1 cellular context compared by ENCODE assay signal in the genomic region with DNA sequence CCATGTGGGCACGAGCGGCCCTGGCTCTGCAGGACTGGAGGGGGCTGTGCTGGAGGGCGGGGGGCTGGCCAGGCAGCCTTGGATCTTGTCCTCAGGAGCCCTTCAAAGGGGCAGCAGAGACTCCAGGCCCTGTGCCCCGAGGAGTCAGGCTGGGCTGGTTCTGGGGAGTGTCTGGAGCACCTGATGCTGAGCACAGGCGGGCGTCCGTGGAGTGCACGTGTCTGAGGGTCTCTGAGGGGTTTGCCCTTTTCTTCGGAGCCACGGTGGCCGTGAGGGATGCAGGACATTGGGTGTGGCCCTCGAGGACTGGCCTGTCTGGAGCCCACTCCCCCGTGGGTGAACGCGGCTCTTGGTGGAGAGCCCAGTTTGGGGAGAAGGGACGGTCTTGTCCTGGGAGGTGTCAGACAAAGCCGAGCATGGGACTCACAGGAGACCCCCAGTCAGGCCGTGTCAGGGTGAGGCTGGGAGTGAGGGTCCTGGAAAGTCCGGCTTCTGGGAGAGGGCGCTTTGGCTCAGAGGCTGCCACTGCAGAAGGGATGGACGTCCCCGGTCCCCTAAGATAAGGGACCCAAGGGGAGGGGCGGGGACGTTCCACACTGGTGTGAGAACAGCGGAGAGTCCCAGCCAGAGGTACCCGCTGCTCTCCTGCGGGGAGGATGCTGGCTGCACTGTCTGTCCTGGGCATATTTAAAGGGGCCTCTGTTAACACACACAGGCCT.
TF ChIP-seq lines count a peak whose summit lies in the region.

No MANE protein-coding gene starts in this region.

TF ChIP-seq in HepG2, 621 proteins besides CTCF, POLR2A, EP300 and RAD21 (continued from another document):
- TF ChIP-seq, protein P1, sequence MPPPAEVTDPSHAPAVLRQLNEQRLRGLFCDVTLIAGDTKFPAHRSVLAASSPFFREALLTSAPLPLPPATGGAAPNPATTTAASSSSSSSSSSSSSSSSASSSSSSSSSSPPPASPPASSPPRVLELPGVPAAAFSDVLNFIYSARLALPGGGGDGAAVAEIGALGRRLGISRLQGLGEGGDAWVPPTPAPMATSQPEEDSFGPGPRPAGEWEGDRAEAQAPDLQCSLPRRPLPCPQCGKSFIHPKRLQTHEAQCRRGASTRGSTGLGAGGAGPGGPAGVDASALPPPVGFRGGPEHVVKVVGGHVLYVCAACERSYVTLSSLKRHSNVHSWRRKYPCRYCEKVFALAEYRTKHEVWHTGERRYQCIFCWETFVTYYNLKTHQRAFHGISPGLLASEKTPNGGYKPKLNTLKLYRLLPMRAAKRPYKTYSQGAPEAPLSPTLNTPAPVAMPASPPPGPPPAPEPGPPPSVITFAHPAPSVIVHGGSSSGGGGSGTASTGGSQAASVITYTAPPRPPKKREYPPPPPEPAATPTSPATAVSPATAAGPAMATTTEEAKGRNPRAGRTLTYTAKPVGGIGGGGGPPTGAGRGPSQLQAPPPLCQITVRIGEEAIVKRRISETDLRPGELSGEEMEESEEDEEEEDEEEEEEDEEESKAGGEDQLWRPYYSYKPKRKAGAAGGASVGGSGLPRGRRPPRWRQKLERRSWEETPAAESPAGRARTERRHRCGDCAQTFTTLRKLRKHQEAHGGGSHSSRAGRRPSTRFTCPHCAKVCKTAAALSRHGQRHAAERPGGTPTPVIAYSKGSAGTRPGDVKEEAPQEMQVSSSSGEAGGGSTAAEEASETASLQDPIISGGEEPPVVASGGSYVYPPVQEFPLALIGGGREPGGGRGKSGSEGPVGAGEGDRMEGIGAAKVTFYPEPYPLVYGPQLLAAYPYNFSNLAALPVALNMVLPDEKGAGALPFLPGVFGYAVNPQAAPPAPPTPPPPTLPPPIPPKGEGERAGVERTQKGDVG (CRISPR knock-in tag; IDR thresholded peaks at IDR 0.05; ENCODE audit: borderline replicate concordance), result no peak
- TF ChIP-seq, protein P2, sequence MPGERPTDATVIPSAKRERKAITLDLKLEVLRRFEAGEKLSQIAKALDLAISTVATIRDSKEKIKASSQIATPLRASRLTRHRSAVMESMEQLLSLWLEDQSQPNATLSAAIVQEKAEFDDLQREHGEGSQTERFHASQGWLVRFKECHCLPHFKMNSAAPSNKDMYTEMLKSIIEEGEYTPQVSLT (CRISPR knock-in tag; IDR thresholded peaks at IDR 0.05; ENCODE audit: borderline replicate concordance, low read depth), result no peak
- TF ChIP-seq KMT2B (CRISPR knock-in tag; IDR thresholded peaks at IDR 0.05) (no peak), AGO2 (optimal IDR thresholded peaks at IDR 0.05; ENCODE audit: low read depth, low read length) (peak; percentile 30), ZNF678 (CRISPR knock-in tag; IDR thresholded peaks at IDR 0.05) (no peak)
